ENCODE assay signal across 8 cellular contexts in genomic region chr11:117818036-117818858, GRCh38. TPM values are rescaled to one million over a fixed set of nuclear protein-coding genes. Genes with fewer than 3 reads are reported as not detected.
DNase-seq lines count a peak whose midpoint lies in the region; ATAC-seq, FAIRE-seq and TF ChIP-seq lines count a peak whose summit lies in the region.

No MANE protein-coding gene starts in this region.

- H3K27me3 ChIP-seq in keratinocyte (ENCODE audit: control insufficient read depth, extremely low read depth, insufficient read depth, low read length), result no peaks in the 10 kb centered on the region

- ATAC-seq in HG03135 (IDR thresholded peaks at IDR 0.05; ENCODE audit: unreplicated experiment) (peak; percentile 22), HG03521 (IDR thresholded peaks at IDR 0.05; ENCODE audit: unreplicated experiment) (no peak)

- no peaks in the 10 kb centered on the region for H3K27me3 Mint-ChIP-seq in Calu3 (ENCODE audit: unreplicated experiment)

- H3K9me3 Mint-ChIP-seq in Calu3 (ENCODE audit: low read depth, unreplicated experiment), result no peaks in the 10 kb centered on the region

- peak overlapping the region; percentile 26 for H3K9ac ChIP-seq in keratinocyte (ENCODE audit: control insufficient read depth, extremely low read depth, insufficient read depth, low read length)

- H3K27ac ChIP-seq in keratinocyte (ENCODE audit: control insufficient read depth, insufficient read depth, low read length), result peak overlapping the region; percentile 61

- no peak overlapping the region for H3K4me3 ChIP-seq in keratinocyte (ENCODE audit: control insufficient read depth in 2 of 3, extremely low read depth in 1 of 3, insufficient read depth in 2 of 3, low read depth in 1 of 3, low read length in 3 of 3)

- DNase-seq in Calu3 (no peak), keratinocyte (ENCODE audit: low read depth, low spot score) (no peak), COLO829 (ENCODE audit: low spot score) (no peak), NCI-H748 (lab: John Stamatoyannopoulos, UW; ENCODE audit: unreplicated experiment) (no peak), NCI-H1694 treated with DMSO at 0.1 percent for 48 hours (lab: John Stamatoyannopoulos, UW) (no peak)
- peak; percentile 71 for DNase-seq in activated CD8-positive, alpha-beta memory T cell treated with anti-CD3 and anti-CD28 coated beads for 24 hours

- H2AFZ ChIP-seq in keratinocyte (ENCODE audit: control insufficient read depth, low read length), result no peak overlapping the region

- no peaks in the 10 kb centered on the region for H3K36me3 ChIP-seq in keratinocyte (ENCODE audit: control insufficient read depth in 2 of 2, extremely low read depth in 1 of 2, insufficient read depth in 2 of 2, low read length in 2 of 2)

- H3K79me2 ChIP-seq in keratinocyte (ENCODE audit: control insufficient read depth, insufficient read depth, low read length), result no peaks in the 10 kb centered on the region

- peaks cover 14% of the 10 kb centered on the region for H3K4me1 ChIP-seq in keratinocyte (ENCODE audit: control insufficient read depth, extremely low read depth, insufficient read depth, low read length)

- FAIRE-seq in keratinocyte (lab: Jason Lieb, UNC), result no peak

- TF ChIP-seq CTCF in Calu3 (IDR thresholded peaks at IDR 0.05; ENCODE audit: unreplicated experiment) (no peak), keratinocyte (optimal IDR thresholded peaks at IDR 0.05 in 1 of 3, IDR thresholded peaks at IDR 0.05 in 1 of 3, conservative IDR thresholded peaks at IDR 0.05 in 1 of 3; ENCODE audit: extremely low read depth in 1 of 3, insufficient read depth in 2 of 3, low read length in 3 of 3) (no peak)

- H3K4me3 Mint-ChIP-seq in Calu3 (ENCODE audit: low read depth, unreplicated experiment), result no peak overlapping the region

- peaks cover 53% of the 10 kb centered on the region for H3K4me1 Mint-ChIP-seq in Calu3 (ENCODE audit: low read depth, unreplicated experiment)

- H3K9me1 ChIP-seq in keratinocyte (ENCODE audit: control insufficient read depth, extremely low read depth, insufficient read depth, low read length), result no peaks in the 10 kb centered on the region

- CTCF ChIA-PET in Calu3 (lab: Charles Lee), result interaction anchor here (0.6 to 4.9 kb wide), 14 partner anchors 8 to 392 kb away, joined by 3 to 54 read pairs (median 6); partner anchors contain the start of gene TMPRSS4

- H3K36me3 Mint-ChIP-seq in Calu3 (ENCODE audit: insufficient read depth, unreplicated experiment), result peaks cover 19% of the 10 kb centered on the region

- H3K27ac Mint-ChIP-seq in Calu3 (ENCODE audit: unreplicated experiment), result peak overlapping the region; percentile 84

- H4K20me1 ChIP-seq in keratinocyte (ENCODE audit: control insufficient read depth, extremely low read depth, insufficient read depth, low read length), result no peaks in the 10 kb centered on the region

- H3K9me3 ChIP-seq in keratinocyte (ENCODE audit: control insufficient read depth, low read depth, low read length), result no peaks in the 10 kb centered on the region

- peak overlapping the region; percentile 48 for H3K4me2 ChIP-seq in keratinocyte (ENCODE audit: control insufficient read depth, extremely low read depth, insufficient read depth, low read depth, low read length)

- dilution Hi-C loops in keratinocyte (cut with MboI; ENCODE audit: extremely low pct_ligation_motif_present, low sequenced_read_pairs), result loop anchor here (25.0 kb wide), 1 partner anchor 381 kb away; no protein-coding TSS in a partner anchor

- no TSS peak for BruUV-seq in Calu3 (replicated peaks; lab: Mats Ljungman, UMichigan)

- intact Hi-C loops in Calu3 (cut with micrococcal nuclease; ENCODE audit: unreplicated experiment), result loop anchor here (2.0 to 5.0 kb wide), 2 partner anchors 129 to 391 kb away; no protein-coding TSS in a partner anchor

RNA-seq across cellular contexts. Expression of gene FXYD2, which starts 6.3 kb away (rescaled TPM):
- 7.9 and 9.0 TPM in 2 replicates for total RNA-seq in Calu3 (2022)
- not detected in 3 replicates for polyA plus RNA-seq in keratinocyte
- polyA plus RNA-seq in keratinocyte (2011; ENCODE audit: low read depth), result not detected
- not detected in 2 replicates for polyA plus RNA-seq in keratinocyte (2011; cell fraction: cytosol; rRNA removed)
- not detected in 2 replicates for polyA plus RNA-seq in keratinocyte (2011; cell fraction: nucleus; rRNA removed)
- polyA plus RNA-seq in keratinocyte (2012; ENCODE audit: low replicate concordance), result not detected in 2 replicates
- polyA minus RNA-seq in keratinocyte, result not detected in 3 replicates
- polyA minus RNA-seq in keratinocyte (2011; cell fraction: cytosol; rRNA and poly(A)+ RNA removed), result not detected
- polyA minus RNA-seq in keratinocyte (2011; cell fraction: nucleus; rRNA and poly(A)+ RNA removed), result not detected in 2 replicates

RNA-seq across cellular contexts. Expression of gene DSCAML1, which starts 21.2 kb away (rescaled TPM):
- 0.07 and 0.27 TPM in 2 replicates for total RNA-seq in Calu3 (2022)
- polyA plus RNA-seq in keratinocyte, result not detected in 3 replicates
- not detected for polyA plus RNA-seq in keratinocyte (2011; ENCODE audit: low read depth)
- not detected in 2 replicates for polyA plus RNA-seq in keratinocyte (2011; cell fraction: cytosol; rRNA removed)
- polyA plus RNA-seq in keratinocyte (2011; cell fraction: nucleus; rRNA removed), result not detected in 2 replicates
- polyA plus RNA-seq in keratinocyte (2012; ENCODE audit: low replicate concordance), result not detected in 2 replicates
- not detected in 3 replicates for polyA minus RNA-seq in keratinocyte
- not detected for polyA minus RNA-seq in keratinocyte (2011; cell fraction: cytosol; rRNA and poly(A)+ RNA removed)
- not detected in 2 replicates for polyA minus RNA-seq in keratinocyte (2011; cell fraction: nucleus; rRNA and poly(A)+ RNA removed)

RNA-seq across cellular contexts. Expression of gene FXYD6, which starts 58.2 kb away (rescaled TPM):
- total RNA-seq in Calu3 (2022), result 0.61 and 0.78 TPM in 2 replicates
- polyA plus RNA-seq in keratinocyte, result not detected in 3 replicates
- not detected for polyA plus RNA-seq in keratinocyte (2011; ENCODE audit: low read depth)
- 0.10 TPM in 1 of 2 replicates, not detected in the other for polyA plus RNA-seq in keratinocyte (2011; cell fraction: cytosol; rRNA removed)
- not detected in 2 replicates for polyA plus RNA-seq in keratinocyte (2011; cell fraction: nucleus; rRNA removed)
- 0.34 TPM in 1 of 2 replicates, not detected in the other for polyA plus RNA-seq in keratinocyte (2012; ENCODE audit: low replicate concordance)
- not detected in 3 replicates for polyA minus RNA-seq in keratinocyte
- not detected for polyA minus RNA-seq in keratinocyte (2011; cell fraction: cytosol; rRNA and poly(A)+ RNA removed)
- not detected in 2 replicates for polyA minus RNA-seq in keratinocyte (2011; cell fraction: nucleus; rRNA and poly(A)+ RNA removed)
